Comparison of ENCODE assay signal across 8 cellular contexts in genomic region chr20:50450961-50451752, GRCh38. TPM values are rescaled to one million over a fixed set of nuclear protein-coding genes. Genes with fewer than 3 reads are reported as not detected.
A peak's percentile ranks its signal among the peaks of the same experiment; 100 is the strongest.
DNase-seq lines count a peak whose midpoint lies in the region; ATAC-seq and TF ChIP-seq lines count a peak whose summit lies in the region.

No MANE protein-coding gene starts in this region.

- ATAC-seq in GM18499 (IDR thresholded peaks at IDR 0.05; ENCODE audit: insufficient read depth, unreplicated experiment) (peak; percentile 53), GM21723 (IDR thresholded peaks at IDR 0.05; ENCODE audit: unreplicated experiment) (peak; percentile 80), naive B cell (ENCODE audit: low read depth in 2 of 2) (peak; percentile 49 to 65)

- H3K4me3 Mint-ChIP-seq in brain (peak overlapping the region in 3 of 5 experiments; percentile 2 to 56 (median 42)), naive B cell (peak overlapping the region in 5 of 8 donors; percentile 17 to 52 (median 29))

- peaks cover 0 to 4% (median 3%) of the 10 kb centered on the region in 5 experiments for H3K9me3 Mint-ChIP-seq in brain
- H3K9me3 Mint-ChIP-seq in naive B cell, result peaks cover 0 to 7% (median 2%) of the 10 kb centered on the region in 7 donors

- H3K36me3 Mint-ChIP-seq in brain (no peaks in the 10 kb centered on the region), naive B cell (no peaks in the 10 kb centered on the region)

- DNase-seq in KG1 (lab: John Stamatoyannopoulos, UW) (peak; percentile 21), naive B cell (no peak), NCI-H2081 treated with DMSO at 0.1 percent for 48 hours (lab: John Stamatoyannopoulos, UW) (no peak), COLO829 (ENCODE audit: low spot score) (no peak), NCI-H2227 (lab: John Stamatoyannopoulos, UW; ENCODE audit: unreplicated experiment) (no peak)

- TF ChIP-seq CTCF in brain (conservative IDR thresholded peaks at IDR 0.05), result no peak

- H3K27ac Mint-ChIP-seq in brain (peak overlapping the region in 2 of 5 experiments; percentile 3 to 54), naive B cell (peak overlapping the region in 1 of 6 donors; percentile 64)

- peaks cover 33% of the 10 kb centered on the region for H3K27me3 Mint-ChIP-seq in brain
- peaks cover 52 to 82% (median 75%) of the 10 kb centered on the region in 3 donors for H3K27me3 Mint-ChIP-seq in naive B cell

- peaks cover 10% of the 10 kb centered on the region for H3K4me1 Mint-ChIP-seq in brain
- H3K4me1 Mint-ChIP-seq in naive B cell, result peaks cover 11 to 15% (median 12%) of the 10 kb centered on the region in 3 donors

RNA-seq across cellular contexts. Expression of gene PTPN1, which starts 59.0 kb away (rescaled TPM):
- 70.9 TPM for polyA plus RNA-seq in brain (ENCODE audit: insufficient read depth, low read depth, low replicate concordance)
- 10 to 100 TPM; 14.0 to 57.1 (median 46.1) TPM for polyA plus RNA-seq in naive B cell (ENCODE audit: low read depth in 6 of 6)
